8 cellular contexts compared by ENCODE assay signal in the genomic region with DNA sequence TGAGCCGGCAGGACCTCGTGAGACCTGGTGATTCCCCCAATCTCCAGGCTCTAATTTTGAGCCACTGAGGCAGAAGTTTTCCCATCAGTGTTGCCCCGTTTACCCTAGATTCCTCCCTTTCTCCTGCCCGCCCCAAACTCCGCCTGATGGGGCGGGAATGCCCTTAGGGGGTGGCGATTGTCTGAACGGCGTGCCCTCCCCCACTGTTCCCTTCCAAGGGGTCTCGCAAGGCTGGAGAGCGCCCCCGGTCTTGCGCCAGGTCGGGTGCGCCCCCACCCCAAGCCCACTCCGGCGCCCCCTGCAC. TPM values are rescaled to one million over a fixed set of nuclear protein-coding genes. Genes with fewer than 3 reads are reported as not detected.
DNase-seq lines count a peak whose midpoint lies in the region; ATAC-seq and TF ChIP-seq lines count a peak whose summit lies in the region.

No MANE protein-coding gene starts in this region.

- no peak for TF ChIP-seq CTCF in esophagus squamous epithelium (IDR thresholded peaks at IDR 0.05)
- no peak for TF ChIP-seq CTCF in neural crest cell (conservative IDR thresholded peaks at IDR 0.05)

- H3K4me3 ChIP-seq in esophagus squamous epithelium: peak overlapping the region; percentile 65 to 97 (median 78)

- no peaks in the 10 kb centered on the region for H3K27me3 Mint-ChIP-seq in neural crest cell (ENCODE audit: low read depth)

- H3K36me3 Mint-ChIP-seq in neural crest cell (ENCODE audit: low read depth): peaks cover 2% of the 10 kb centered on the region

- DNase-seq in NCI-H345 (lab: John Stamatoyannopoulos, UW): peak; percentile 65
- DNase-seq in NCI-H345 treated with DMSO at 0.1 percent for 48 hours (lab: John Stamatoyannopoulos, UW; ENCODE audit: unreplicated experiment): no peak
- DNase-seq in esophagus squamous epithelium (lab: John Stamatoyannopoulos, UW): no peak
- DNase-seq in neural crest cell (ENCODE audit: low read depth, low spot score): no peak
- no peak for DNase-seq in activated gamma-delta T cell treated with Interleukin-2 at 50 U/mL for 16 hours

- no peaks in the 10 kb centered on the region for H3K27me3 ChIP-seq in esophagus squamous epithelium

- H3K9me3 ChIP-seq in esophagus squamous epithelium: no peaks in the 10 kb centered on the region

- H3K4me3 Mint-ChIP-seq in neural crest cell: peak overlapping the region; percentile 96

- H3K27ac Mint-ChIP-seq in neural crest cell (ENCODE audit: unreplicated experiment): peak overlapping the region; percentile 95

- ATAC-seq in HG02870 (IDR thresholded peaks at IDR 0.05; ENCODE audit: unreplicated experiment): peak; percentile 23
- ATAC-seq in SK-N-SH treated with all-trans-retinoic acid at 6 μM for 48 hours: peak; percentile 68
- ATAC-seq in HG03097 (IDR thresholded peaks at IDR 0.05; ENCODE audit: low FRiP score, unreplicated experiment): no peak

- H3K4me1 Mint-ChIP-seq in neural crest cell: peaks cover 26% of the 10 kb centered on the region

- TF ChIP-seq POLR2A in esophagus squamous epithelium (IDR thresholded peaks at IDR 0.05): no peak

- H3K27ac ChIP-seq in esophagus squamous epithelium: peak overlapping the region; percentile 90 to 94 (median 92)

- WGBS in esophagus squamous epithelium, 2 donors: 0% methylated on average over 3 to 6 of the region's 17 CpGs

- H3K9me3 Mint-ChIP-seq in neural crest cell: no peaks in the 10 kb centered on the region

- peaks cover 9 to 26% (median 15%) of the 10 kb centered on the region in 3 donors for H3K4me1 ChIP-seq in esophagus squamous epithelium

- peaks cover 0 to 14% (median 0%) of the 10 kb centered on the region in 3 donors for H3K36me3 ChIP-seq in esophagus squamous epithelium

- intact Hi-C loops in esophagus squamous epithelium (cut with DNase I): no loop called here

TF ChIP-seq in SK-N-SH treated with all-trans-retinoic acid at 6 μM for 48 hours, 23 proteins besides CTCF, POLR2A, EP300 and RAD21:
- no peak for TF ChIP-seq ZNF70 (CRISPR knock-in tag; IDR thresholded peaks at IDR 0.05)

RNA-seq across cellular contexts. Expression of a gene that starts 0.5 kb away (rescaled TPM):
- 10 to 100 TPM in 3 of 4 donors, 1 to 10 TPM in 1; 8.9 to 16.2 (median 14.2) TPM for total RNA-seq in esophagus squamous epithelium
- total RNA-seq in neural crest cell: 25.5 and 27.1 TPM in 2 replicates
